In the genomic region with DNA sequence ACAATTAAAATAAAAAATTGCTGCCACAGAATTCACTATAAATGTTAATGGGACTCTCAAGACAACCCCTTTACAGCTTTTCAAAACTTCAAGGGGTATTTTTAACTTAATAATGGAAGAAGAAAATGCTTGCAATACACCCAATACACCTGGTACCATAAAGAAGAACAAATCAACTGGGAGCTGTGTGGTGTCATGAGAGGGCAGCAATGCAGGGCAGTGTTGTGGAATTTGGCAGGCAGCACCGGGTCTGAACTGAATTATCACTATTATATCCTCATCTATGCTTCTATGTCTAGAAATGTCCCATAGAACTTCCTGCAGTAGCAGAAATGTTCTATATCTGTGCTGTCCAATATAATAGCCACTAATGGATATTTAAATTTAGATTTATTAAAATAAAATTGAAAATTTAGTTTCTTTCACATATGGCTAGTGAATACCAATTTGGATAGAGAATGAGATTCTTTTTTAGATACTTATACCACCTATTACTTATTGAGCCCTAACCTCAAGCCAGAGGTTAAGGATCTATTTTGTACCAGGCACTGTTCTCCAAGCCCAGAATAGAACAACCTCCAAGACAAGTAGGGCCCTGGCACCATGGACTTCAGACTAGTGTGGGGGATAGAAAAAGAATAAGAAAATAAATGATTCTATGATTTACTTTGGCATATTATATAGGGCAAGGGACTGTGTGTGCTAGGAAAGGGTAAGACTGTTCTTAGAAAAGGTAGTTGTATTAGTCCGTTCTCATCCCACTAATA, we compare ENCODE assay signal across 31 cellular contexts.
DNase-seq lines count a peak whose midpoint lies in the region; ATAC-seq, FAIRE-seq and TF ChIP-seq lines count a peak whose summit lies in the region.
"Had no signal": no experiment of that assay in that cellular context is flagged by ENCODE, and none has a peak within 500 bp of the region (broad histone marks: within the 10 kb centered on the region; RNA-seq: fewer than 3 reads in every experiment).

No MANE protein-coding gene starts in this region.

- H3K4me3 ChIP-seq in endothelial cell of umbilical vein (replicated peaks in 1 of 3; ENCODE audit: insufficient read depth in 1 of 3, low read depth in 1 of 3, low read length in 3 of 3) = no peak overlapping the region
- no peak overlapping the region for H3K4me3 ChIP-seq in gastrocnemius medialis
- H3K4me3 ChIP-seq: A549; BLaER1; BLaER1 treated with 17β-estradiol and CSF1 and Interleukin-3, amounts not matched to agents 10 nM and 100 nM had no signal

- no peak for TF ChIP-seq CTCF in endothelial cell of umbilical vein (IDR thresholded peaks at IDR 0.05; ENCODE audit: extremely low read depth in 1 of 2, insufficient read depth in 1 of 2, low read depth in 1 of 2, low read length in 2 of 2)
- no peak for TF ChIP-seq CTCF in gastrocnemius medialis (IDR thresholded peaks at IDR 0.05 in 4 of 5, conservative IDR thresholded peaks at IDR 0.05 in 1 of 5)

- FAIRE-seq in endothelial cell of umbilical vein (lab: Jason Lieb, UNC) = peak; percentile 46
- FAIRE-seq: A204.1, A549, D721Med had no signal

- POLR2A ChIA-PET in endothelial cell of umbilical vein (lab: Charles Lee) = no interaction called here

- no peak overlapping the region for H3K9ac ChIP-seq in endothelial cell of umbilical vein (replicated peaks; ENCODE audit: extremely low read depth, insufficient read depth, low read length)
- H3K9ac ChIP-seq: BLaER1; BLaER1 treated with 17β-estradiol and CSF1 and Interleukin-3, amounts not matched to agents 10 nM and 100 nM had no signal

- H3K9me1 ChIP-seq in endothelial cell of umbilical vein (replicated peaks; ENCODE audit: control insufficient read depth, extremely low read depth, insufficient read depth, low read length) = no peaks in the 10 kb centered on the region

- no peaks in the 10 kb centered on the region for H4K20me1 ChIP-seq in endothelial cell of umbilical vein (replicated peaks; ENCODE audit: control insufficient read depth, extremely low read depth, insufficient read depth, low read length)
- H4K20me1 ChIP-seq: BLaER1; BLaER1 treated with 17β-estradiol and CSF1 and Interleukin-3, amounts not matched to agents 10 nM and 100 nM had no signal

- DNase-seq in endothelial cell of umbilical vein (ENCODE audit: low read depth, low spot score) (no peak), gastrocnemius medialis (no peak), SIG-M5 (lab: John Stamatoyannopoulos, UW) (no peak)
- DNase-seq: 8988T; ACHN; AML-193; BE2C; C1 segment of cervical spinal cord; Caco-2; Calu3; CD4-positive, alpha-beta memory T cell; CD4-positive, alpha-beta T cell; CD4-positive, CD25-positive, alpha-beta regulatory T cell; CD8-positive, alpha-beta memory T cell; CD8-positive, alpha-beta T cell; COR-L47; DMS 273 treated with DMSO at 0.1 percent for 48 hours; DMS153; DMS53; DMS79; DMS79 treated with DMSO at 0.1 percent for 48 hours; DND-41; EL had no signal

- no peaks in the 10 kb centered on the region for H3K9me3 ChIP-seq in endothelial cell of umbilical vein (replicated peaks; ENCODE audit: control insufficient read depth, insufficient read depth, low read length)
- H3K9me3 ChIP-seq in gastrocnemius medialis = no peaks in the 10 kb centered on the region
- H3K9me3 ChIP-seq: BE2C, Caco-2 had no signal

- no peak overlapping the region for H3K4me2 ChIP-seq in endothelial cell of umbilical vein (ENCODE audit: insufficient read depth, low read length)
- H3K4me2 ChIP-seq: A549; BLaER1; BLaER1 treated with 17β-estradiol and CSF1 and Interleukin-3, amounts not matched to agents 10 nM and 100 nM had no signal

- ATAC-seq in gastrocnemius medialis (peak in 1 of 2 donors; percentile 31), GM18870 (IDR thresholded peaks at IDR 0.05; ENCODE audit: unreplicated experiment) (no peak)
- ATAC-seq: A549; CD8-positive, alpha-beta T cell had no signal

- H3K27ac ChIP-seq in endothelial cell of umbilical vein (ENCODE audit: insufficient read depth, low read depth, low read length) (no peak overlapping the region), gastrocnemius medialis (peak overlapping the region; percentile 14 to 61 (median 24))
- H3K27ac ChIP-seq: 22Rv1; A549; BLaER1; BLaER1 treated with 17β-estradiol and CSF1 and Interleukin-3, amounts not matched to agents 10 nM and 100 nM; C4-2B had no signal

- TF ChIP-seq POLR2A in endothelial cell of umbilical vein (IDR thresholded peaks at IDR 0.05; ENCODE audit: low read depth, low read length) (no peak), gastrocnemius medialis (IDR thresholded peaks at IDR 0.05) (no peak)

- dilution Hi-C loops in endothelial cell of umbilical vein (cut with MboI; ENCODE audit: extremely low pct_ligation_motif_present, low sequenced_read_pairs) = no loop called here

- H3K36me3 ChIP-seq in endothelial cell of umbilical vein (ENCODE audit: control insufficient read depth in 2 of 2, extremely low read depth in 1 of 2, insufficient read depth in 2 of 2, low read length in 2 of 2) (no peaks in the 10 kb centered on the region), gastrocnemius medialis (no peaks in the 10 kb centered on the region)
- H3K36me3 ChIP-seq: BE2C; BLaER1; BLaER1 treated with 17β-estradiol and CSF1 and Interleukin-3, amounts not matched to agents 10 nM and 100 nM had no signal

- in situ Hi-C loops in gastrocnemius medialis (cut with MboI; ENCODE audit: low sequenced_read_pairs in 4 of 4) = no loop called here

- no peak overlapping the region for H2AFZ ChIP-seq in endothelial cell of umbilical vein (ENCODE audit: low read depth, low read length)

- no TSS peak for BruUV-seq in endothelial cell of umbilical vein (replicated peaks; lab: Mats Ljungman, UMichigan)

- intact Hi-C loops in endothelial cell of umbilical vein (cut with micrococcal nuclease) (no loop called here), gastrocnemius medialis (cut with DNase I; ENCODE audit: low total_unique reads) (no loop called here)

- H3K4me1 ChIP-seq in endothelial cell of umbilical vein (ENCODE audit: control insufficient read depth, extremely low read depth, insufficient read depth, low read length) = no peaks in the 10 kb centered on the region
- H3K4me1 ChIP-seq in gastrocnemius medialis = peaks cover 11 to 25% of the 10 kb centered on the region in 2 donors
- H3K4me1 ChIP-seq: BLaER1; BLaER1 treated with 17β-estradiol and CSF1 and Interleukin-3, amounts not matched to agents 10 nM and 100 nM had no signal

- H3K27me3 ChIP-seq in endothelial cell of umbilical vein (ENCODE audit: control insufficient read depth in 2 of 2, insufficient read depth in 2 of 2, low read length in 2 of 2) (no peaks in the 10 kb centered on the region), gastrocnemius medialis (no peaks in the 10 kb centered on the region)
- H3K27me3 ChIP-seq: BE2C; BLaER1; BLaER1 treated with 17β-estradiol and CSF1 and Interleukin-3, amounts not matched to agents 10 nM and 100 nM had no signal

- no peaks in the 10 kb centered on the region for H3K79me2 ChIP-seq in endothelial cell of umbilical vein (ENCODE audit: control insufficient read depth, insufficient read depth, low read length)

- CTCF ChIA-PET in endothelial cell of umbilical vein (lab: Charles Lee) = no interaction called here

TF ChIP-seq in endothelial cell of umbilical vein, 7 proteins besides CTCF, POLR2A, EP300 and RAD21:
- TF ChIP-seq, protein P1, sequence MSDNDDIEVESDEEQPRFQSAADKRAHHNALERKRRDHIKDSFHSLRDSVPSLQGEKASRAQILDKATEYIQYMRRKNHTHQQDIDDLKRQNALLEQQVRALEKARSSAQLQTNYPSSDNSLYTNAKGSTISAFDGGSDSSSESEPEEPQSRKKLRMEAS (IDR thresholded peaks at IDR 0.05; ENCODE audit: insufficient read depth, insufficient read length) = no peak
